ENCODE assay signal across 7 cellular contexts in genomic region chr19:18754501-18754900, GRCh38.
"Had no signal": no experiment of that assay in that cellular context is flagged by ENCODE, and none has a peak within 500 bp of the region (broad histone marks: within the 10 kb centered on the region; RNA-seq: fewer than 3 reads in every experiment).

No MANE protein-coding gene starts in this region.

- H3K9ac ChIP-seq: GM23248 had no signal

- H3K9me3 ChIP-seq: HAP-1 had no signal

- H3K4me3 ChIP-seq: GM23248, GM23338, HAP-1 had no signal

- H3K4me1 ChIP-seq: HAP-1 had no signal

- H3K4me2 ChIP-seq: GM23338 had no signal

- DNase-seq: GM23248, GOT3, H9, HCEC 1CT, HFFc6 had no signal

- H3K36me3 ChIP-seq: HAP-1 had no signal

- H3K27ac ChIP-seq: GM23248 had no signal

- H2AFZ ChIP-seq: GM23248, GM23338 had no signal
